ENCODE assay signal across 18 cellular contexts in the genomic region with DNA sequence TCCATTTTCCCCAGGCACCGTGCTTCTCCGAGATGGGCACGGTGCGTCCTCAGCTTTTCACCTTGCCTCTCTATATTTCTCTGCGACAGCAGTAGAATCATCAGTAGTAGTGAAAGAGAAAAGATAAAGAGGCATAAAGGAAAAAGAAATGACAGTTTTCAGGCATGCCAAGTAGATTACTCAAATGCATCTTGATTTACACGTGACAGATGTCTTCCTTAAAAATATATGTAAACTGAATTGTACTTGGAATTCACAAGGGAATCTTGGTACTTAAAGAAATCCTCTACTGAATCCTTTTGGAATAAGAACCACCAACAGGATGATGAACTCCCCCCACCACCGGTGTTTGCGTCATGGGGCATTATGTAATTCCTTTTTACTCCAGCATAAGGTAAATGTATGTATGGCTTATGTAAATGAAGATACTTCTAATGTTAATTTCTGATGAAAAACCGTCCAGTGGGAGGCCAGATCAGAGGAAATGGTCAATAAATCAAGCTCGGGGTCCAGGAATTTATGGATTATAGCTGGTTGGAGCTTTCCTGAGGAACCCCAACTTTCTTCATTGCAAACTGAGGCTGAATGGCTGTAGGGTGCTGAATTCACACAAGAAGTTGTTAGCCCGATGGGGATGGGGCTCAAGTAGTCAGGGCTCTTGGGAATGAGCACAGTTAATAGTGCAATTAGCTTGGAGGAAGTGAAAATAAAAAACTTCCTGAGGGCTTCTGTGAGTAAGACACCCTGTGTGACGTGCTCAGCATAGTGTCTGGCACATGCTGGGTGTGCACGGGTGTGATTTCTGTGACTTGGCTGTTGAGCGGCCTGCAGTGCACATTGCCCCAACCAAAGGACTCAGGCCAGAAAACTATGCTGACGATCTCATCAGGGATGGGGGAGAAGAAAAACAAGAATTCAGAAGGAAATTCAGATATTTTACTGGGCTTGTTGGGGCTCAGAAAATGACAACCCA.
DNase-seq lines count a peak whose midpoint lies in the region; FAIRE-seq and TF ChIP-seq lines count a peak whose summit lies in the region.
"Had no signal": no experiment of that assay in that cellular context is flagged by ENCODE, and none has a peak within 500 bp of the region (broad histone marks: within the 10 kb centered on the region; RNA-seq: fewer than 3 reads in every experiment).

No MANE protein-coding gene starts in this region.

- H3K9me3 ChIP-seq in BLaER1, result no peaks in the 10 kb centered on the region
- 0 out of 2 replicates have a peak, but pooled peaks cover 3% of the 10 kb centered on the region for H3K9me3 ChIP-seq in HUES48 (ENCODE audit: control insufficient read depth, insufficient read depth, low read length)
- H3K9me3 ChIP-seq in H1 (ENCODE audit: insufficient read depth in 2 of 2, low read depth in 1 of 2, low read length in 1 of 2), result 0 out of 4 replicates have a peak, but pooled peaks cover 0 to 3% of the 10 kb centered on the region in 2 experiments
- no peaks in the 10 kb centered on the region for H3K9me3 ChIP-seq in neural cell (ENCODE audit: low read length)
- H3K9me3 ChIP-seq: SK-N-SH had no signal

- H4K91ac ChIP-seq in H1 (replicated peaks; ENCODE audit: insufficient read length, low read length), result no peak overlapping the region

- no peak overlapping the region for H3K4me3 ChIP-seq in BLaER1
- no peak overlapping the region for H3K4me3 ChIP-seq in HUES48 (ENCODE audit: low read depth, low read length)
- H3K4me3 ChIP-seq in H1 (ENCODE audit: extremely low read depth in 1 of 4, insufficient read depth in 2 of 4, low read depth in 3 of 4, low read length in 4 of 4), result no peak overlapping the region
- peak overlapping the region; percentile 33 for H3K4me3 ChIP-seq in neural cell (ENCODE audit: low read length)
- H3K4me3 ChIP-seq: GM12878 had no signal

- H2AK5ac ChIP-seq in H1 (ENCODE audit: low read depth, low read length), result peak overlapping the region; percentile 94; the same call in 1 of the 2 replicates

- no peaks in the 10 kb centered on the region for H3K4me1 Mint-ChIP-seq in activated naive CD4-positive, alpha-beta T cell treated with anti-CD3 and anti-CD28 coated beads for 36 hours (ENCODE audit: low read depth)

- POLR2A ChIA-PET in H1 (lab: Charles Lee; ENCODE audit: partially characterized antibody), result no interaction called here

- 64% methylated on average over 15 of the region's 15 CpGs; no CpG with 5 or more reads in 1 of the 2 experiments for WGBS in H1 (ENCODE audit: extremely low coverage in 1 of 2, insufficient coverage in 1 of 2, insufficient read length in 1 of 2, insufficient replicate concordance in 2 of 2, low coverage in 1 of 2, low lambda C conversion rate in 2 of 2, missing lambda C conversion rate in 1 of 2), 2 experiments

- H3K23me2 ChIP-seq in H1 (ENCODE audit: low read depth, low read length), result no peaks in the 10 kb centered on the region

- H3K23ac ChIP-seq in H1 (ENCODE audit: insufficient read length), result no peak overlapping the region

- H3K79me2 ChIP-seq in H1 (ENCODE audit: control insufficient read depth in 1 of 2, insufficient read depth in 2 of 2, low read length in 2 of 2) (no peaks in the 10 kb centered on the region), neural cell (replicated peaks; ENCODE audit: insufficient read depth, low read length) (no peaks in the 10 kb centered on the region)

- intact Hi-C loops in activated naive CD4-positive, alpha-beta T cell treated with anti-CD3 and anti-CD28 coated beads for 36 hours (cut with micrococcal nuclease), result no loop called here

- peak overlapping the region; percentile 78 for H2BK120ac ChIP-seq in H1 (replicated peaks; ENCODE audit: low read depth, low read length)

- H3K9me3 Mint-ChIP-seq in activated naive CD4-positive, alpha-beta T cell treated with anti-CD3 and anti-CD28 coated beads for 36 hours, result no peaks in the 10 kb centered on the region

- H2BK12ac ChIP-seq in H1 (ENCODE audit: low read depth, low read length), result peak overlapping the region; percentile 94; the same call in 1 of the 2 replicates

- H3K9ac ChIP-seq in BLaER1 (no peak overlapping the region), HUES48 (ENCODE audit: low read depth, low read length) (no peak overlapping the region), H1 (replicated peaks in 1 of 4; ENCODE audit: extremely low read depth in 1 of 4, low read depth in 3 of 4, low read length in 3 of 4) (no peak overlapping the region), neural cell (ENCODE audit: low read length) (peak overlapping the region; percentile 40)
- H3K9ac ChIP-seq: SK-N-SH had no signal

- no peak overlapping the region; the same call in 1 of the 2 replicates for H2BK20ac ChIP-seq in H1 (ENCODE audit: low read length)

- no peaks in the 10 kb centered on the region for H3K36me3 ChIP-seq in BLaER1
- no peaks in the 10 kb centered on the region for H3K36me3 ChIP-seq in HUES48 (ENCODE audit: control insufficient read depth, insufficient read depth, low read length)
- H3K36me3 ChIP-seq in H1 (ENCODE audit: control insufficient read depth in 2 of 4, insufficient read depth in 4 of 4, low read length in 3 of 4), result no peaks in the 10 kb centered on the region
- H3K36me3 ChIP-seq in neural cell (ENCODE audit: insufficient read depth, low read length), result no peaks in the 10 kb centered on the region

- no peak for TF ChIP-seq RAD21 in H1 (IDR thresholded peaks at IDR 0.05 in 1 of 2, conservative IDR thresholded peaks at IDR 0.05 in 1 of 2; ENCODE audit: low read depth in 2 of 2, low read length in 2 of 2)
- peak; percentile 24 for TF ChIP-seq RAD21 in neural cell (conservative IDR thresholded peaks at IDR 0.05)

- no peak overlapping the region for H3K4ac ChIP-seq in H1 (replicated peaks; ENCODE audit: insufficient read length, low read depth, low read length)

- H3K4me2 ChIP-seq in BLaER1 (peak overlapping the region; percentile 44), H1 (ENCODE audit: insufficient read depth in 1 of 2, low read depth in 2 of 2, low read length in 2 of 2) (peak overlapping the region in 1 of 2 experiments; percentile 15; a peak in 2 of 4 replicates), neural cell (ENCODE audit: low read length) (peak overlapping the region; percentile 29)
- H3K4me2 ChIP-seq: SK-N-SH had no signal

- H3F3A ChIP-seq in neural cell (ENCODE audit: insufficient read depth, low read length, poor library complexity, severe bottlenecking), result no peaks in the 10 kb centered on the region

- CTCF ChIA-PET in H1 (lab: Charles Lee; ENCODE audit: partially characterized antibody), result interaction anchor here (0.6 to 1.8 kb wide), 3 partner anchors 10 to 39 kb away, joined by 3 to 11 read pairs (median 3); no protein-coding TSS in a partner anchor
- CTCF ChIA-PET in activated naive CD4-positive, alpha-beta T cell treated with anti-CD3 and anti-CD28 coated beads for 36 hours (lab: Charles Lee), result no interaction called here

- H3K9me2 ChIP-seq in neural cell (ENCODE audit: insufficient read depth, low read length), result no peaks in the 10 kb centered on the region
- H3K9me2 ChIP-seq: SK-N-SH had no signal

- no peak overlapping the region; the same call in 1 of the 2 replicates for H4K8ac ChIP-seq in H1 (ENCODE audit: extremely low read depth, insufficient read depth, low read length)

- TF ChIP-seq CTCF in H1 (IDR thresholded peaks at IDR 0.05; ENCODE audit: control extremely low read depth in 1 of 3, insufficient read depth in 1 of 3, low read depth in 1 of 3, low read length in 3 of 3) (no peak), neural cell (IDR thresholded peaks at IDR 0.05; ENCODE audit: poor library complexity, severe bottlenecking) (no peak)

- no peaks in the 10 kb centered on the region for H3K36me3 Mint-ChIP-seq in activated naive CD4-positive, alpha-beta T cell treated with anti-CD3 and anti-CD28 coated beads for 36 hours (ENCODE audit: low read depth)

- no peak for DNase-seq in H1 (ENCODE audit: low read depth in 1 of 2, low spot score in 2 of 2)
- no peak for DNase-seq in amygdala (lab: John Stamatoyannopoulos, UW)
- DNase-seq in NCI-H1105 (lab: John Stamatoyannopoulos, UW), result no peak
- no peak for DNase-seq in activated naive CD4-positive, alpha-beta T cell treated with anti-CD3 and anti-CD28 coated beads for 36 hours
- DNase-seq: ACHN; NCI-H1092; NCI-H1694; NCI-H345; NCI-H69; NK-92 treated with Interleukin-12 subunit alpha and Interleukin-12 subunit beta, amount 100 ng/mL, for 24 hours; SK-N-SH; T-helper 1 cell had no signal

- H3K14ac ChIP-seq in H1 (ENCODE audit: insufficient read length), result no peak overlapping the region

- no peak overlapping the region for H3K27ac Mint-ChIP-seq in activated naive CD4-positive, alpha-beta T cell treated with anti-CD3 and anti-CD28 coated beads for 36 hours

- TF ChIP-seq EP300 in H1 (IDR thresholded peaks at IDR 0.05; ENCODE audit: borderline replicate concordance in 1 of 2, low read depth in 2 of 2, low read length in 2 of 2), result no peak
- peak; percentile 74 for TF ChIP-seq EP300 in neural cell (conservative IDR thresholded peaks at IDR 0.05; ENCODE audit: poor library complexity, severe bottlenecking)

- H3K27ac ChIP-seq in BLaER1, result no peak overlapping the region
- peak overlapping the region; percentile 71 for H3K27ac ChIP-seq in HUES48 (ENCODE audit: low read depth, low read length)
- no peak overlapping the region for H3K27ac ChIP-seq in H1 (ENCODE audit: low read depth, low read length)
- H3K27ac ChIP-seq in neural cell (ENCODE audit: low read length), result peak overlapping the region; percentile 70

- H3K4me1 ChIP-seq in BLaER1 (peaks cover 12% of the 10 kb centered on the region), HUES48 (ENCODE audit: control insufficient read depth, insufficient read depth, low read length) (peaks cover 25% of the 10 kb centered on the region), H1 (replicated peaks in 1 of 4; ENCODE audit: control insufficient read depth in 3 of 4, insufficient read depth in 4 of 4, low read length in 3 of 4) (peaks cover 2 to 14% (median 9%) of the 10 kb centered on the region in 4 experiments; a peak in 6 of 7 replicates)

- no peaks in the 10 kb centered on the region for H4K20me1 ChIP-seq in BLaER1
- H4K20me1 ChIP-seq in H1 (replicated peaks in 1 of 2; ENCODE audit: control insufficient read depth in 1 of 2, insufficient read depth in 2 of 2, low read length in 2 of 2), result no peaks in the 10 kb centered on the region
- H4K20me1 ChIP-seq in neural cell (ENCODE audit: insufficient read depth), result no peaks in the 10 kb centered on the region

- TF ChIP-seq POLR2A in H1 (IDR thresholded peaks at IDR 0.05; ENCODE audit: control extremely low read depth in 1 of 2, low read depth in 2 of 2, low read length in 2 of 2), result no peak

- no peak overlapping the region for H3K4me3 Mint-ChIP-seq in activated naive CD4-positive, alpha-beta T cell treated with anti-CD3 and anti-CD28 coated beads for 36 hours

- no peak overlapping the region for H3K56ac ChIP-seq in H1 (replicated peaks; ENCODE audit: insufficient read length, low read depth, low read length)

- H4K5ac ChIP-seq in H1 (ENCODE audit: insufficient read length, low read depth, low read length), result peak overlapping the region; percentile 18

- no peak overlapping the region for H3K18ac ChIP-seq in H1 (ENCODE audit: extremely low read depth, low read length)

- FAIRE-seq in H1 (lab: Jason Lieb, UNC), result no peak
- FAIRE-seq: GM12878, GM18507, H54 had no signal

- no peaks in the 10 kb centered on the region for H3K27me3 Mint-ChIP-seq in activated naive CD4-positive, alpha-beta T cell treated with anti-CD3 and anti-CD28 coated beads for 36 hours (ENCODE audit: low read depth)

- H2AFZ ChIP-seq in H1 (ENCODE audit: low read length), result no peak overlapping the region
- no peak overlapping the region for H2AFZ ChIP-seq in neural cell (ENCODE audit: low read depth, low read length)

- no peaks in the 10 kb centered on the region for H3K79me1 ChIP-seq in H1 (ENCODE audit: low read depth, low read length)

- peak overlapping the region; percentile 79; the same call in 1 of the 2 replicates for H2BK5ac ChIP-seq in H1 (ENCODE audit: low read depth, low read length)

- H3K27me3 ChIP-seq in BLaER1, result no peaks in the 10 kb centered on the region
- H3K27me3 ChIP-seq in HUES48 (ENCODE audit: control insufficient read depth, insufficient read depth, low read length), result no peaks in the 10 kb centered on the region
- H3K27me3 ChIP-seq in H1 (replicated peaks in 1 of 4; ENCODE audit: control insufficient read depth in 3 of 4, extremely low read depth in 1 of 4, insufficient read depth in 3 of 4, low read length in 3 of 4), result no peaks in the 10 kb centered on the region
- H3K27me3 ChIP-seq in neural cell (ENCODE audit: insufficient read depth, low read depth, low read length), result no peaks in the 10 kb centered on the region

- H2BK15ac ChIP-seq in H1 (ENCODE audit: low read length), result no peak overlapping the region

Comparison
In these comparisons a context has a peak if more than half of its experiments do, and no peak if none do; other contexts are left out.
1. H3K27ac ChIP-seq: peak in HUES48 (single experiment) and neural cell (single experiment); none in BLaER1 (single experiment) and H1 (single experiment).